Comparison of ENCODE assay signal across 8 cellular contexts in genomic region chrX:149470960-149471359, GRCh38. TPM values are rescaled to one million over a fixed set of nuclear protein-coding genes. Genes with fewer than 3 reads are reported as not detected.
DNase-seq lines count a peak whose midpoint lies in the region; ATAC-seq and TF ChIP-seq lines count a peak whose summit lies in the region.

No MANE protein-coding gene starts in this region.

- H3F3A ChIP-seq in GM23248 (ENCODE audit: insufficient read depth), result no peaks in the 10 kb centered on the region

- no peaks in the 10 kb centered on the region for H3K79me2 ChIP-seq in GM23248 (ENCODE audit: insufficient read depth)

- no peaks in the 10 kb centered on the region for H3K27me3 ChIP-seq in GM23248 (replicated peaks; ENCODE audit: insufficient read depth)
- H3K27me3 ChIP-seq in suprapubic skin, result no peaks in the 10 kb centered on the region

- H3K4me1 ChIP-seq in GM23248 (ENCODE audit: insufficient read depth) (peaks cover 4% of the 10 kb centered on the region; the same call in 1 of the 2 replicates), suprapubic skin (no peaks in the 10 kb centered on the region)

- H3K4me3 ChIP-seq in GM23248 (peak overlapping the region; percentile 70), foreskin fibroblast (ENCODE audit: low read depth in 1 of 2, low read length in 2 of 2) (peak overlapping the region; percentile 27 to 41), suprapubic skin (no peak overlapping the region)

- no peaks in the 10 kb centered on the region for H3K4me1 Mint-ChIP-seq in activated T-helper 17 cell treated with anti-CD3 and anti-CD28 coated beads, Interleukin-2, amount 50 U/mL, for 72 hours

- no peaks in the 10 kb centered on the region for H3K9me3 ChIP-seq in GM23248 (ENCODE audit: low read depth)
- H3K9me3 ChIP-seq in suprapubic skin, result no peaks in the 10 kb centered on the region

- no peaks in the 10 kb centered on the region for H3K36me3 ChIP-seq in GM23248 (ENCODE audit: low read depth)
- H3K36me3 ChIP-seq in suprapubic skin, result no peaks in the 10 kb centered on the region

- TF ChIP-seq CTCF in foreskin fibroblast (IDR thresholded peaks at IDR 0.05; ENCODE audit: low read depth, low read length) (peak; percentile 64), suprapubic skin (IDR thresholded peaks at IDR 0.05) (peak; percentile 42 to 82)

- no peaks in the 10 kb centered on the region for H4K20me1 ChIP-seq in GM23248 (ENCODE audit: insufficient read depth)

- in situ Hi-C loops in GM23248 (cut with MboI), result no loop called here

- H2AFZ ChIP-seq in GM23248, result peak overlapping the region; percentile 84

- DNase-seq in Daoy (ENCODE audit: low read depth) (peak; percentile 59), GM23248 (peak; percentile 79), Kasumi-1 (lab: John Stamatoyannopoulos, UW) (peak; percentile 38 to 56), RPMI7951 (ENCODE audit: low read depth) (peak; percentile 51), foreskin fibroblast (peak; percentile 51 to 83), occipital lobe (lab: John Stamatoyannopoulos, UW) (peak; percentile 68), suprapubic skin (ENCODE audit: low spot score in 2 of 2) (peak; percentile 75 to 84)

- no peak for TF ChIP-seq POLR2A in suprapubic skin (IDR thresholded peaks at IDR 0.05)

- no peaks in the 10 kb centered on the region for H3K9me2 ChIP-seq in GM23248 (ENCODE audit: insufficient read depth)

- WGBS in GM23248 (ENCODE audit: low coverage in 1 of 2, low lambda C conversion rate in 2 of 2, missing lambda C conversion rate in 2 of 2), 2 experiments, result 2 to 3% methylated on average over 9 to 22 of the region's 23 CpGs
- WGBS in suprapubic skin, result 25% methylated on average over 15 of the region's 23 CpGs

- H3K9ac ChIP-seq in GM23248, result peak overlapping the region; percentile 58

- no peak overlapping the region for H3K4me3 Mint-ChIP-seq in activated T-helper 17 cell treated with anti-CD3 and anti-CD28 coated beads, Interleukin-2, amount 50 U/mL, for 72 hours

- no peak overlapping the region for H3K27ac ChIP-seq in GM23248
- no peak overlapping the region for H3K27ac ChIP-seq in suprapubic skin

- ATAC-seq in activated T-helper 17 cell treated with anti-CD3 and anti-CD28 coated beads, Interleukin-2, amount 50 U/mL, for 72 hours (replicated peaks), result peak; percentile 80

- H3K27ac Mint-ChIP-seq in activated T-helper 17 cell treated with anti-CD3 and anti-CD28 coated beads, Interleukin-2, amount 50 U/mL, for 72 hours, result no peak overlapping the region

- H3K9me3 Mint-ChIP-seq in activated T-helper 17 cell treated with anti-CD3 and anti-CD28 coated beads, Interleukin-2, amount 50 U/mL, for 72 hours, result no peaks in the 10 kb centered on the region

- no peaks in the 10 kb centered on the region for H3K27me3 Mint-ChIP-seq in activated T-helper 17 cell treated with anti-CD3 and anti-CD28 coated beads, Interleukin-2, amount 50 U/mL, for 72 hours

- TF ChIP-seq EP300 in suprapubic skin (IDR thresholded peaks at IDR 0.05), result no peak

- peak overlapping the region; percentile 71 for H3K4me2 ChIP-seq in GM23248 (ENCODE audit: unreplicated experiment)

- H3K36me3 Mint-ChIP-seq in activated T-helper 17 cell treated with anti-CD3 and anti-CD28 coated beads, Interleukin-2, amount 50 U/mL, for 72 hours (ENCODE audit: low read depth), result no peaks in the 10 kb centered on the region

RNA-seq across cellular contexts. Expression of gene IDS, which starts 34.1 kb away (rescaled TPM):
- total RNA-seq in Daoy (2014; rRNA removed; shearing (Covaris generic)), result 28.1 and 45.1 TPM in 2 replicates
- total RNA-seq in GM23248 (2014; rRNA removed; shearing (Covaris generic)), result 38.2 and 47.7 TPM in 2 replicates
- polyA plus RNA-seq in GM23248 (2016; fragmentation: Nextera tagmentation; extraction: Ambion mirVana), result 78.4 and 79.5 TPM in 2 replicates
- total RNA-seq in RPMI7951 (2014; rRNA removed; shearing (Covaris generic)), result 37.1 and 38.1 TPM in 2 replicates
- total RNA-seq in activated T-helper 17 cell treated with anti-CD3 and anti-CD28 coated beads, Interleukin-2, amount 50 U/mL, for 72 hours, result 100 to 1,000 TPM in 1 of 2 donors, 10 to 100 TPM in 1; 91.4 to 127 TPM
- 121 TPM for total RNA-seq in occipital lobe
- total RNA-seq in suprapubic skin, result 10 to 100 TPM; 55.7 to 97.7 (median 63.5) TPM
